In genomic region chr11:70077411-70078094, GRCh38 we compare ENCODE assay signal across 13 cellular contexts. TPM values are rescaled to one million over a fixed set of nuclear protein-coding genes. Genes with fewer than 3 reads are reported as not detected.
A peak's percentile ranks its signal among the peaks of the same experiment; 100 is the strongest.
DNase-seq lines count a peak whose midpoint lies in the region; ATAC-seq and TF ChIP-seq lines count a peak whose summit lies in the region.
"Had no signal": no experiment of that assay in that cellular context is flagged by ENCODE, and none has a peak within 500 bp of the region (broad histone marks: within the 10 kb centered on the region; RNA-seq: fewer than 3 reads in every experiment).

No MANE protein-coding gene starts in this region.

- peaks cover 13% of the 10 kb centered on the region for H3K4me1 Mint-ChIP-seq in activated T-cell treated with anti-CD3 and anti-CD28 coated beads, Interleukin-2, amount 50 U/mL, for 72 hours (ENCODE audit: low read depth)

- H3K27ac ChIP-seq in ascending aorta, result peak overlapping the region; percentile 85 to 89
- H3K27ac ChIP-seq in lower lobe of right lung, result no peak overlapping the region
- no peak overlapping the region for H3K27ac ChIP-seq in suprapubic skin

- no peaks in the 10 kb centered on the region for H3K9me3 Mint-ChIP-seq in activated T-cell treated with anti-CD3 and anti-CD28 coated beads, Interleukin-2, amount 50 U/mL, for 72 hours

- H3K36me3 ChIP-seq in ascending aorta (no peaks in the 10 kb centered on the region), lower lobe of right lung (no peaks in the 10 kb centered on the region), suprapubic skin (no peaks in the 10 kb centered on the region)
- H3K36me3 ChIP-seq: thyroid gland had no signal

- intact Hi-C loops in ascending aorta (cut with DNase I), result loop anchor here (1.0 to 10.0 kb wide), 8 partner anchors 21 to 158 kb away; no protein-coding TSS in a partner anchor
- intact Hi-C loops in lower lobe of right lung (cut with DNase I), result no loop called here

- peak; percentile 15 for DNase-seq in NCI-H1436 (lab: John Stamatoyannopoulos, UW)
- DNase-seq in NCI-H1436 treated with DMSO at 0.1 percent for 48 hours (lab: John Stamatoyannopoulos, UW), result no peak
- peak in 1 of 2 donors; percentile 67 for DNase-seq in ascending aorta (ENCODE audit: low spot score in 2 of 2)
- no peak for DNase-seq in lower lobe of right lung
- DNase-seq in suprapubic skin (ENCODE audit: low spot score in 2 of 2), result peak in 1 of 2 donors; percentile 59
- no peak for DNase-seq in activated T-cell treated with anti-CD3 and anti-CD28 coated beads, Interleukin-2, amount 50 U/mL, for 72 hours
- no peak for DNase-seq in NCI-H187 treated with DMSO at 0.1 percent for 48 hours (lab: John Stamatoyannopoulos, UW)
- DNase-seq: activated CD8-positive, alpha-beta memory T cell treated with anti-CD3 and anti-CD28 coated beads, Interleukin-2, amount 50 U/mL, for 4 hours; foreskin melanocyte; mesendoderm; SHP77 treated with DMSO at 0.1 percent for 48 hours had no signal

- no peak for TF ChIP-seq CTCF in ascending aorta (IDR thresholded peaks at IDR 0.05)
- TF ChIP-seq CTCF in lower lobe of right lung (IDR thresholded peaks at IDR 0.05), result no peak
- no peak for TF ChIP-seq CTCF in suprapubic skin (IDR thresholded peaks at IDR 0.05)

- no peak for TF ChIP-seq POLR2A in suprapubic skin (IDR thresholded peaks at IDR 0.05)

- no peak for TF ChIP-seq EP300 in suprapubic skin (IDR thresholded peaks at IDR 0.05)

- H3K4me3 ChIP-seq in ascending aorta (peak overlapping the region; percentile 49 to 80), lower lobe of right lung (peak overlapping the region; percentile 31), suprapubic skin (peak overlapping the region; percentile 49)

- no peak overlapping the region for H3K27ac Mint-ChIP-seq in activated T-cell treated with anti-CD3 and anti-CD28 coated beads, Interleukin-2, amount 50 U/mL, for 72 hours

- H3K27me3 ChIP-seq in ascending aorta (no peaks in the 10 kb centered on the region), lower lobe of right lung (ENCODE audit: low read depth) (peaks cover 49% of the 10 kb centered on the region), suprapubic skin (peaks cover 44% of the 10 kb centered on the region)
- H3K27me3 ChIP-seq: thyroid gland had no signal

- no peak overlapping the region for H3K4me3 Mint-ChIP-seq in activated T-cell treated with anti-CD3 and anti-CD28 coated beads, Interleukin-2, amount 50 U/mL, for 72 hours

- 23% methylated on average over 16 of the region's 26 CpGs for WGBS in suprapubic skin

- H3K4me1 ChIP-seq in ascending aorta (peaks cover 0 to 29% of the 10 kb centered on the region in 2 donors), lower lobe of right lung (peaks cover 9% of the 10 kb centered on the region), suprapubic skin (peaks cover 45% of the 10 kb centered on the region)

- H3K9me3 ChIP-seq in ascending aorta (no peaks in the 10 kb centered on the region), lower lobe of right lung (no peaks in the 10 kb centered on the region), suprapubic skin (no peaks in the 10 kb centered on the region)
- H3K9me3 ChIP-seq: thyroid gland had no signal

- ATAC-seq in lower lobe of right lung (no peak), HG02973 (IDR thresholded peaks at IDR 0.05; ENCODE audit: unreplicated experiment) (no peak)
- ATAC-seq in activated T-cell treated with anti-CD3 and anti-CD28 coated beads, Interleukin-2, amount 50 U/mL, for 72 hours (replicated peaks in 1 of 2), result no peak

- H3K27me3 Mint-ChIP-seq in activated T-cell treated with anti-CD3 and anti-CD28 coated beads, Interleukin-2, amount 50 U/mL, for 72 hours (ENCODE audit: low read depth), result peaks cover 52% of the 10 kb centered on the region

- H3K36me3 Mint-ChIP-seq in activated T-cell treated with anti-CD3 and anti-CD28 coated beads, Interleukin-2, amount 50 U/mL, for 72 hours (ENCODE audit: insufficient read depth in 2 of 2), result no peaks in the 10 kb centered on the region

RNA-seq across cellular contexts. Expression of gene ANO1, which starts 0.6 kb away (rescaled TPM):
- 244 TPM for total RNA-seq in ascending aorta
- 9.0 TPM for total RNA-seq in lower lobe of right lung
- 100 to 1,000 TPM in 3 of 4 donors, 10 to 100 TPM in 1; 87.7 to 133 (median 108) TPM for total RNA-seq in suprapubic skin
- not detected for total RNA-seq in activated T-cell treated with anti-CD3 and anti-CD28 coated beads, Interleukin-2, amount 50 U/mL, for 72 hours

Comparison
In these comparisons a context has a peak if more than half of its experiments do, and no peak if none do; other contexts are left out.
1. H3K27ac ChIP-seq: peak in ascending aorta (2 of 2); none in lower lobe of right lung (single experiment) and suprapubic skin (single experiment).
2. Peak in every context shown above with its lines, with median percentiles within 50 percentile points of each other: H3K4me3 ChIP-seq.